ENCODE assay signal across 10 cellular contexts in the genomic region with DNA sequence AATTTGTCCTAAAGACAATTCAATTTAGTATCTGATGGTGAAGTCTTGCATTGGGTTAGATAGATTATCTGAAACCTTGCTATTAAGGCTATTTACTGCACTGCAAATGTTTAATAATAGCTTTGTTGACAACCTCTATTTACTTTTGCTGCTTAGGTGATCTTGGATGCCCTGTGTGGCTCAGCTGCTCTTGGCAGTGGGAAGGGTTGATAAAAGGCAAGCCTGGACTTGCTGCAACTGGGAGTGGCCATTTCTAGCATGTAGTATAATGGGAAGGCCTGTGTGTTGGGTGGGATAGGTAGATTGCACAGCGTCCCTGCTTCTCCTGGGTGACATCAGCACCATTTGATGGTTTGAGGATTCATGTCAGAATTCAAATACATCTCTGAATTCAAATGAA. TPM values are rescaled to one million over a fixed set of nuclear protein-coding genes. Genes with fewer than 3 reads are reported as not detected.
DNase-seq lines count a peak whose midpoint lies in the region; ATAC-seq, FAIRE-seq and TF ChIP-seq lines count a peak whose summit lies in the region.
"Had no signal": no experiment of that assay in that cellular context is flagged by ENCODE, and none has a peak within 500 bp of the region (broad histone marks: within the 10 kb centered on the region; RNA-seq: fewer than 3 reads in every experiment).

No MANE protein-coding gene starts in this region.

- no peak for TF ChIP-seq CTCF in HFF-Myc (IDR thresholded peaks at IDR 0.05; ENCODE audit: low read depth, low read length, missing control alignments)
- TF ChIP-seq CTCF in endothelial cell of umbilical vein (IDR thresholded peaks at IDR 0.05; ENCODE audit: extremely low read depth in 1 of 2, insufficient read depth in 1 of 2, low read depth in 1 of 2, low read length in 2 of 2): no peak
- TF ChIP-seq CTCF in psoas muscle (IDR thresholded peaks at IDR 0.05): no peak

- peaks cover 21% of the 10 kb centered on the region for H3K4me1 Mint-ChIP-seq in activated naive CD8-positive, alpha-beta T cell treated with anti-CD3 and anti-CD28 coated beads for 36 hours

- H3K4me1 ChIP-seq in endothelial cell of umbilical vein (ENCODE audit: control insufficient read depth, extremely low read depth, insufficient read depth, low read length) (peaks cover 32% of the 10 kb centered on the region), psoas muscle (peaks cover 37% of the 10 kb centered on the region)

- H4K20me1 ChIP-seq in endothelial cell of umbilical vein (replicated peaks; ENCODE audit: control insufficient read depth, extremely low read depth, insufficient read depth, low read length): no peaks in the 10 kb centered on the region

- dilution Hi-C loops in endothelial cell of umbilical vein (cut with MboI; ENCODE audit: extremely low pct_ligation_motif_present, low sequenced_read_pairs): no loop called here

- no peak overlapping the region for H3K4me3 Mint-ChIP-seq in activated naive CD8-positive, alpha-beta T cell treated with anti-CD3 and anti-CD28 coated beads for 36 hours

- H3K27ac Mint-ChIP-seq in activated naive CD8-positive, alpha-beta T cell treated with anti-CD3 and anti-CD28 coated beads for 36 hours: no peak overlapping the region

- H3K27ac ChIP-seq in endothelial cell of umbilical vein (ENCODE audit: insufficient read depth, low read depth, low read length): no peak overlapping the region
- peak overlapping the region; percentile 78 for H3K27ac ChIP-seq in psoas muscle

- peak; percentile 48 for DNase-seq in HFF-Myc (ENCODE audit: extremely low read depth, low read depth)
- peak; percentile 30 for DNase-seq in NCI-H226
- DNase-seq in endothelial cell of umbilical vein (ENCODE audit: low read depth, low spot score): peak; percentile 32
- DNase-seq in psoas muscle: no peak
- no peak for DNase-seq in activated CD4-positive, alpha-beta T cell treated with anti-CD3 and anti-CD28 coated beads for 4 hours
- DNase-seq in activated naive CD8-positive, alpha-beta T cell treated with anti-CD3 and anti-CD28 coated beads for 36 hours: no peak
- DNase-seq: activated effector memory CD4-positive, alpha-beta T cell treated with Interleukin-2 at 50 U/mL for 16 hours; hippocampal formation had no signal

- no peaks in the 10 kb centered on the region for H3K9me3 Mint-ChIP-seq in activated naive CD8-positive, alpha-beta T cell treated with anti-CD3 and anti-CD28 coated beads for 36 hours

- H2AFZ ChIP-seq in endothelial cell of umbilical vein (ENCODE audit: low read depth, low read length): peak overlapping the region; percentile 18

- H3K9me3 ChIP-seq in endothelial cell of umbilical vein (replicated peaks; ENCODE audit: control insufficient read depth, insufficient read depth, low read length): no peaks in the 10 kb centered on the region
- no peaks in the 10 kb centered on the region for H3K9me3 ChIP-seq in psoas muscle

- ATAC-seq in psoas muscle: peak; percentile 56 to 96 (median 88)
- no peak for ATAC-seq in HG02759 (IDR thresholded peaks at IDR 0.05; ENCODE audit: unreplicated experiment)
- ATAC-seq: GM12878 had no signal

- no peaks in the 10 kb centered on the region for H3K36me3 Mint-ChIP-seq in activated naive CD8-positive, alpha-beta T cell treated with anti-CD3 and anti-CD28 coated beads for 36 hours

- intact Hi-C loops in endothelial cell of umbilical vein (cut with micrococcal nuclease): loop anchor here (5.0 kb wide), 2 partner anchors 110 to 160 kb away; no protein-coding TSS in a partner anchor
- intact Hi-C loops in psoas muscle (cut with DNase I): loop anchor here in 1 of 2 donors (2.0 kb wide), 1 partner anchor 355 kb away; no protein-coding TSS in a partner anchor

- POLR2A ChIA-PET in endothelial cell of umbilical vein (lab: Charles Lee): no interaction called here

- no peaks in the 10 kb centered on the region for H3K79me2 ChIP-seq in endothelial cell of umbilical vein (ENCODE audit: control insufficient read depth, insufficient read depth, low read length)

- no peak overlapping the region for H3K4me2 ChIP-seq in endothelial cell of umbilical vein (ENCODE audit: insufficient read depth, low read length)

- H3K27me3 ChIP-seq in endothelial cell of umbilical vein (ENCODE audit: control insufficient read depth in 2 of 2, insufficient read depth in 2 of 2, low read length in 2 of 2) (no peaks in the 10 kb centered on the region), psoas muscle (ENCODE audit: insufficient read depth in 3 of 3, low read length in 2 of 3) (no peaks in the 10 kb centered on the region)

- no TSS peak for BruUV-seq in endothelial cell of umbilical vein (replicated peaks; lab: Mats Ljungman, UMichigan)

- 30 to 44% (median 41%) methylated on average over 1 of the region's 1 CpG for WGBS in psoas muscle, 3 donors

- no peak for FAIRE-seq in endothelial cell of umbilical vein (lab: Jason Lieb, UNC)
- FAIRE-seq: GM12878 had no signal

- H3K4me3 ChIP-seq in HFF-Myc (replicated peaks; ENCODE audit: low read depth, low read length): no peak overlapping the region
- no peak overlapping the region for H3K4me3 ChIP-seq in endothelial cell of umbilical vein (replicated peaks in 1 of 3; ENCODE audit: insufficient read depth in 1 of 3, low read depth in 1 of 3, low read length in 3 of 3)
- H3K4me3 ChIP-seq in psoas muscle: no peak overlapping the region
- H3K4me3 ChIP-seq: GM12878 had no signal

- no peak for TF ChIP-seq POLR2A in endothelial cell of umbilical vein (IDR thresholded peaks at IDR 0.05; ENCODE audit: low read depth, low read length)

- no peaks in the 10 kb centered on the region for H3K9me1 ChIP-seq in endothelial cell of umbilical vein (replicated peaks; ENCODE audit: control insufficient read depth, extremely low read depth, insufficient read depth, low read length)

- no peak overlapping the region for H3K9ac ChIP-seq in endothelial cell of umbilical vein (replicated peaks; ENCODE audit: extremely low read depth, insufficient read depth, low read length)

- CTCF ChIA-PET in endothelial cell of umbilical vein (lab: Charles Lee): interaction anchor here (1.7 to 2.0 kb wide), 2 partner anchors 161 to 356 kb away, joined by 4 read pairs; no protein-coding TSS in a partner anchor

- no peaks in the 10 kb centered on the region for H3K36me3 ChIP-seq in endothelial cell of umbilical vein (ENCODE audit: control insufficient read depth in 2 of 2, extremely low read depth in 1 of 2, insufficient read depth in 2 of 2, low read length in 2 of 2)
- H3K36me3 ChIP-seq in psoas muscle (ENCODE audit: insufficient read depth in 1 of 2, low read depth in 1 of 2): no peaks in the 10 kb centered on the region

- H3K27me3 Mint-ChIP-seq in activated naive CD8-positive, alpha-beta T cell treated with anti-CD3 and anti-CD28 coated beads for 36 hours: no peaks in the 10 kb centered on the region

TF ChIP-seq in endothelial cell of umbilical vein, 7 proteins besides CTCF, POLR2A, EP300 and RAD21:
- no peak for TF ChIP-seq MYC (IDR thresholded peaks at IDR 0.05; ENCODE audit: low read depth, low read length)
- TF ChIP-seq POLR2AphosphoS5 (IDR thresholded peaks at IDR 0.05; ENCODE audit: insufficient read depth, low read depth, low read length): no peak
- no peak for TF ChIP-seq JUN (IDR thresholded peaks at IDR 0.05; ENCODE audit: borderline replicate concordance, insufficient read depth, insufficient read length, low read depth)
- TF ChIP-seq FOS (IDR thresholded peaks at IDR 0.05; ENCODE audit: borderline replicate concordance, insufficient read depth, low read length): no peak
- no peak for TF ChIP-seq EZH2 (IDR thresholded peaks at IDR 0.05; ENCODE audit: borderline replicate concordance, low read depth, low read length, severe bottlenecking)
- no peak for TF ChIP-seq GATA2 (IDR thresholded peaks at IDR 0.05; ENCODE audit: insufficient read depth, insufficient read length, low read depth, low read length)
- TF ChIP-seq, protein P1, sequence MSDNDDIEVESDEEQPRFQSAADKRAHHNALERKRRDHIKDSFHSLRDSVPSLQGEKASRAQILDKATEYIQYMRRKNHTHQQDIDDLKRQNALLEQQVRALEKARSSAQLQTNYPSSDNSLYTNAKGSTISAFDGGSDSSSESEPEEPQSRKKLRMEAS (IDR thresholded peaks at IDR 0.05; ENCODE audit: insufficient read depth, insufficient read length): no peak

RNA-seq across cellular contexts. Expression of a gene that starts 49.1 kb away (rescaled TPM):
- total RNA-seq in endothelial cell of umbilical vein (3.7 and 3.9 TPM in 2 replicates), psoas muscle (1 to 10 TPM; 1.7 to 3.7 (median 2.6) TPM)
- polyA plus RNA-seq in endothelial cell of umbilical vein (1.6 and 1.7 TPM in 2 replicates), psoas muscle (1 to 10 TPM in 2 of 3 donors, under 1 TPM in 1; 0.56 to 2.0 (median 1.4) TPM)
- 3.0 and 3.1 TPM in 2 replicates for polyA plus RNA-seq in endothelial cell of umbilical vein (2011; cell fraction: cytosol; rRNA removed)
- 3.6 and 3.7 TPM in 2 replicates for polyA plus RNA-seq in endothelial cell of umbilical vein (2011; cell fraction: nucleus; rRNA removed)
- polyA plus RNA-seq in endothelial cell of umbilical vein (2012): 3.5 TPM in 2 replicates
- polyA minus RNA-seq in endothelial cell of umbilical vein: 3.3 and 3.4 TPM in 2 replicates
- polyA minus RNA-seq in endothelial cell of umbilical vein (2011; cell fraction: cytosol; rRNA and poly(A)+ RNA removed): 1.8 TPM
- 2.4 and 4.6 TPM in 2 replicates for polyA minus RNA-seq in endothelial cell of umbilical vein (2011; cell fraction: nucleus; rRNA and poly(A)+ RNA removed)
- total RNA-seq in activated naive CD8-positive, alpha-beta T cell treated with anti-CD3 and anti-CD28 coated beads for 36 hours: 1 to 10 TPM; 3.4 to 3.5 TPM
- total RNA-seq: GM12878 had no signal

Comparison
In these comparisons a context has a peak if more than half of its experiments do, and no peak if none do; other contexts are left out.
1. DNase-seq: peak in HFF-Myc (single experiment), NCI-H226 (single experiment) and endothelial cell of umbilical vein (single experiment); none in psoas muscle (0 of 2), activated CD4-positive, alpha-beta T cell treated with anti-CD3 and anti-CD28 coated beads for 4 hours (0 of 2) and activated naive CD8-positive, alpha-beta T cell treated with anti-CD3 and anti-CD28 coated beads for 36 hours (single experiment).